Comparison of ENCODE assay signal across 8 cellular contexts in the genomic region with DNA sequence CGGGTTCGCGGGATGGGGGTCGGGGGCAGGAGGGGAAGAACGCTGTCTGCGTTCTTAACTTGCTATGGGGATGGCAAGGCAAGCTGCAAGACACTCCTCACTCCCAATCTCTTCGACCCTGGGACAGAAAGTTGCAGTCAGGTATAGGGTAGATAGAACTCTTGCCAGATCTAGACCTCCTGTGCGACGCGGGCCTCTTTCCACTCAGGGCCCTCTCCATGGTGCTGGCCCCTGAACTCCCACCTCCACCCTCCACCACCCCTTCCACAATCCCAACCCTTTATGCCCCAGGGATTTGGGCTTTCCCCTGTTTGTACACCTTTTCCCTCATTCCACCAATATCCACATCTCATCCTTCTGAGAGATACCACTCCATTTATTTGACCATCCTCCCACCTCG. TPM values are rescaled to one million over a fixed set of nuclear protein-coding genes. Genes with fewer than 3 reads are reported as not detected.
DNase-seq lines count a peak whose midpoint lies in the region; ATAC-seq lines count a peak whose summit lies in the region.

No MANE protein-coding gene starts in this region.

- no peaks in the 10 kb centered on the region for H3K9me3 Mint-ChIP-seq in T-helper 2 cell treated with Interferon-gamma antibody and Interleukin-4, amounts not matched to agents 5 μg/mL and 100 μg/mL, for 36 hours
- no peaks in the 10 kb centered on the region for H3K9me3 Mint-ChIP-seq in activated naive CD4-positive, alpha-beta T cell treated with anti-CD3 and anti-CD28 coated beads, Interleukin-2, amount 50 U/mL, for 72 hours
- no peaks in the 10 kb centered on the region for H3K9me3 Mint-ChIP-seq in immature natural killer cell

- H3K9me3 ChIP-seq in stomach smooth muscle (ENCODE audit: control insufficient read depth in 2 of 2, low read length in 2 of 2), result no peaks in the 10 kb centered on the region

- H3K4me1 ChIP-seq in stomach smooth muscle (ENCODE audit: control insufficient read depth, insufficient read depth, low read length), result peaks cover 40% of the 10 kb centered on the region

- no peaks in the 10 kb centered on the region for H3K27me3 ChIP-seq in stomach smooth muscle (ENCODE audit: control insufficient read depth in 1 of 2, insufficient read depth in 2 of 2, low read length in 2 of 2)

- H3K36me3 Mint-ChIP-seq in T-helper 2 cell treated with Interferon-gamma antibody and Interleukin-4, amounts not matched to agents 5 μg/mL and 100 μg/mL, for 36 hours (ENCODE audit: low read depth), result peaks cover 8% of the 10 kb centered on the region
- H3K36me3 Mint-ChIP-seq in activated naive CD4-positive, alpha-beta T cell treated with anti-CD3 and anti-CD28 coated beads, Interleukin-2, amount 50 U/mL, for 72 hours, result peaks cover 12 to 13% of the 10 kb centered on the region in 2 donors
- peaks cover 0 to 3% (median 0%) of the 10 kb centered on the region in 3 donors for H3K36me3 Mint-ChIP-seq in immature natural killer cell

- DNase-seq in T-helper 2 cell treated with Interferon-gamma antibody and Interleukin-4, amounts not matched to agents 5 μg/mL and 100 μg/mL, for 36 hours (ENCODE audit: low spot score), result no peak
- no peak for DNase-seq in T-helper 2 cell
- no peak for DNase-seq in activated naive CD4-positive, alpha-beta T cell treated with anti-CD3 and anti-CD28 coated beads, Interleukin-2, amount 50 U/mL, for 72 hours (ENCODE audit: low spot score in 2 of 2)
- DNase-seq in immature natural killer cell, result no peak
- no peak for DNase-seq in COLO668 (lab: John Stamatoyannopoulos, UW; ENCODE audit: unreplicated experiment)
- no peak for DNase-seq in DMS 273 treated with DMSO at 0.1 percent for 48 hours (lab: John Stamatoyannopoulos, UW)

- peaks cover 0 to 10% of the 10 kb centered on the region in 2 donors for H3K36me3 ChIP-seq in stomach smooth muscle (ENCODE audit: control insufficient read depth in 2 of 2, insufficient read depth in 2 of 2, low read length in 2 of 2)

- H3K27ac Mint-ChIP-seq in T-helper 2 cell treated with Interferon-gamma antibody and Interleukin-4, amounts not matched to agents 5 μg/mL and 100 μg/mL, for 36 hours, result peak overlapping the region; percentile 70
- H3K27ac Mint-ChIP-seq in activated naive CD4-positive, alpha-beta T cell treated with anti-CD3 and anti-CD28 coated beads, Interleukin-2, amount 50 U/mL, for 72 hours, result peak overlapping the region; percentile 85 to 87
- H3K27ac Mint-ChIP-seq in immature natural killer cell, result peak overlapping the region; percentile 75 to 100 (median 95)

- no peak for ATAC-seq in activated naive CD4-positive, alpha-beta T cell treated with anti-CD3 and anti-CD28 coated beads, Interleukin-2, amount 50 U/mL, for 72 hours
- ATAC-seq in HG03135 (IDR thresholded peaks at IDR 0.05; ENCODE audit: unreplicated experiment), result no peak

- peak overlapping the region; percentile 84 for H3K27ac ChIP-seq in stomach smooth muscle (ENCODE audit: low read length)

- peak overlapping the region; percentile 100 for H3K4me3 Mint-ChIP-seq in T-helper 2 cell treated with Interferon-gamma antibody and Interleukin-4, amounts not matched to agents 5 μg/mL and 100 μg/mL, for 36 hours
- peak overlapping the region; percentile 86 to 99 (median 94) for H3K4me3 Mint-ChIP-seq in immature natural killer cell

- H3K4me3 ChIP-seq in stomach smooth muscle (ENCODE audit: low read length in 2 of 2), result peak overlapping the region; percentile 84 to 89

- H3K9ac ChIP-seq in stomach smooth muscle (ENCODE audit: low read length in 2 of 2), result peak overlapping the region; percentile 81 to 88

- H3K27me3 Mint-ChIP-seq in T-helper 2 cell treated with Interferon-gamma antibody and Interleukin-4, amounts not matched to agents 5 μg/mL and 100 μg/mL, for 36 hours (ENCODE audit: low read depth), result no peaks in the 10 kb centered on the region
- H3K27me3 Mint-ChIP-seq in immature natural killer cell (ENCODE audit: low read depth in 3 of 3), result peaks cover 0 to 11% (median 6%) of the 10 kb centered on the region in 3 donors

- H3K4me1 Mint-ChIP-seq in T-helper 2 cell treated with Interferon-gamma antibody and Interleukin-4, amounts not matched to agents 5 μg/mL and 100 μg/mL, for 36 hours (ENCODE audit: low read depth), result peaks cover 40% of the 10 kb centered on the region
- H3K4me1 Mint-ChIP-seq in immature natural killer cell, result peaks cover 51% of the 10 kb centered on the region in 2 donors

RNA-seq across cellular contexts. Expression of a gene that starts 0.8 kb away (rescaled TPM):
- total RNA-seq in activated naive CD4-positive, alpha-beta T cell treated with anti-CD3 and anti-CD28 coated beads, Interleukin-2, amount 50 U/mL, for 72 hours, result 10 to 100 TPM; 60.7 to 90.5 TPM
- polyA plus RNA-seq in immature natural killer cell, result 1 to 10 TPM; 3.2 to 8.8 (median 6.8) TPM

RNA-seq across cellular contexts. Expression of a gene that starts 3.2 kb away (rescaled TPM):
- total RNA-seq in activated naive CD4-positive, alpha-beta T cell treated with anti-CD3 and anti-CD28 coated beads, Interleukin-2, amount 50 U/mL, for 72 hours, result 10 to 100 TPM; 33.4 to 39.0 TPM
- 10 to 100 TPM; 49.0 to 55.1 (median 49.3) TPM for polyA plus RNA-seq in immature natural killer cell

RNA-seq across cellular contexts. Expression of a gene that starts 4.9 kb away (rescaled TPM):
- total RNA-seq in activated naive CD4-positive, alpha-beta T cell treated with anti-CD3 and anti-CD28 coated beads, Interleukin-2, amount 50 U/mL, for 72 hours, result 1 to 10 TPM in 1 of 2 donors, under 1 TPM in 1; 0.51 to 2.0 TPM
- polyA plus RNA-seq in immature natural killer cell, result not detected

RNA-seq across cellular contexts. Expression of a gene that starts 33.2 kb away (rescaled TPM):
- 10 to 100 TPM; 26.4 to 35.8 TPM for total RNA-seq in activated naive CD4-positive, alpha-beta T cell treated with anti-CD3 and anti-CD28 coated beads, Interleukin-2, amount 50 U/mL, for 72 hours
- polyA plus RNA-seq in immature natural killer cell, result 10 to 100 TPM in 1 of 3 donors, 1 to 10 TPM in 2; 3.2 to 23.3 (median 3.7) TPM

RNA-seq across cellular contexts. Expression of a gene that starts 35.7 kb away (rescaled TPM):
- total RNA-seq in activated naive CD4-positive, alpha-beta T cell treated with anti-CD3 and anti-CD28 coated beads, Interleukin-2, amount 50 U/mL, for 72 hours, result 100 to 1,000 TPM; 101 to 123 TPM
- 100 to 1,000 TPM in 1 of 3 donors, 10 to 100 TPM in 2; 25.7 to 118 (median 43.7) TPM for polyA plus RNA-seq in immature natural killer cell
